Comparison of ENCODE assay signal across 1 cellular context in genomic region chr4:74886490-74886889, GRCh38.
TF ChIP-seq lines count a peak whose summit lies in the region.

No MANE protein-coding gene starts in this region.

TF ChIP-seq in GM23338, 12 proteins besides CTCF, POLR2A, EP300 and RAD21 (continued from another document):
- TF ChIP-seq EZH2 (IDR thresholded peaks at IDR 0.05; ENCODE audit: low read depth, unreplicated experiment) (no peak), ZNF462 (CRISPR knock-in tag; IDR thresholded peaks at IDR 0.05) (no peak), ZNF331 (CRISPR knock-in tag; IDR thresholded peaks at IDR 0.05; ENCODE audit: low read depth) (no peak)
